In genomic region chr3:12661926-12662592, GRCh38 we compare ENCODE assay signal across 9 cellular contexts. TPM values are rescaled to one million over a fixed set of nuclear protein-coding genes. Genes with fewer than 3 reads are reported as not detected.
A peak's percentile ranks its signal among the peaks of the same experiment; 100 is the strongest.
DNase-seq lines count a peak whose midpoint lies in the region; ATAC-seq and TF ChIP-seq lines count a peak whose summit lies in the region.
"Had no signal": no experiment of that assay in that cellular context is flagged by ENCODE, and none has a peak within 500 bp of the region (broad histone marks: within the 10 kb centered on the region; RNA-seq: fewer than 3 reads in every experiment).

No MANE protein-coding gene starts in this region.

- H3K27ac ChIP-seq in KMS-11 = peak overlapping the region; percentile 91; the same call in 1 of the 2 replicates

- peak overlapping the region; percentile 96; the same call in 1 of the 2 replicates for H3K9ac ChIP-seq in KMS-11

- ATAC-seq in natural killer cell treated with Interleukin-12 subunit alpha and Interleukin-12 subunit beta and Interleukin-15 and Interleukin-18, amount 100 ng/mL, for 72 hours = no peak
- no peak for ATAC-seq in HG03139 (IDR thresholded peaks at IDR 0.05; ENCODE audit: unreplicated experiment)
- ATAC-seq in GM21528 (IDR thresholded peaks at IDR 0.05; ENCODE audit: low FRiP score, unreplicated experiment) = no peak

- no peaks in the 10 kb centered on the region for H3K36me3 ChIP-seq in KMS-11 (ENCODE audit: insufficient read depth)

- H3K27me3 ChIP-seq in KMS-11 (ENCODE audit: insufficient read depth, low read depth) = no peaks in the 10 kb centered on the region

- peak overlapping the region; percentile 71 for H3K4me2 ChIP-seq in KMS-11

- no peaks in the 10 kb centered on the region for H3K27me3 Mint-ChIP-seq in dendritic cell treated with granulocyte-macrophage colony-stimulating factor and Interleukin-4, amounts not matched to agents 40 ng/mL and 50 ng/mL, for 4 days
- H3K27me3 Mint-ChIP-seq in natural killer cell treated with Interleukin-12 subunit alpha and Interleukin-12 subunit beta and Interleukin-15 and Interleukin-18, amount 100 ng/mL, for 72 hours = no peaks in the 10 kb centered on the region

- no peak for DNase-seq in AG10803 (ENCODE audit: low read depth)
- DNase-seq in natural killer cell treated with Interleukin-12 subunit alpha and Interleukin-12 subunit beta and Interleukin-15 and Interleukin-18, amount 100 ng/mL, for 72 hours (ENCODE audit: low spot score) = no peak
- DNase-seq in UCSD-AML1 (lab: John Stamatoyannopoulos, UW; ENCODE audit: unreplicated experiment) = no peak
- DNase-seq in SW480 (ENCODE audit: low spot score) = no peak
- DNase-seq: NCI-H446 treated with DMSO at 0.1 percent for 48 hours had no signal

- H3K4me1 ChIP-seq in KMS-11 (ENCODE audit: low read depth, poor library complexity, severe bottlenecking) = peaks cover 34% of the 10 kb centered on the region

- H3K4me3 ChIP-seq in AG10803 (ENCODE audit: low read length) = peak overlapping the region; percentile 91
- peak overlapping the region; percentile 76 for H3K4me3 ChIP-seq in KMS-11 (IDR thresholded peaks at IDR 0.05; ENCODE audit: insufficient read depth, low read depth, low read length)

- no peak for TF ChIP-seq CTCF in AG10803 (conservative IDR thresholded peaks at IDR 0.05; ENCODE audit: low read length)
- TF ChIP-seq CTCF in KMS-11 (conservative IDR thresholded peaks at IDR 0.05; ENCODE audit: low read depth, low read length) = no peak

- H3K36me3 Mint-ChIP-seq in dendritic cell treated with granulocyte-macrophage colony-stimulating factor and Interleukin-4, amounts not matched to agents 40 ng/mL and 50 ng/mL, for 4 days (ENCODE audit: low read depth) = peaks cover 23% of the 10 kb centered on the region
- no peaks in the 10 kb centered on the region for H3K36me3 Mint-ChIP-seq in natural killer cell treated with Interleukin-12 subunit alpha and Interleukin-12 subunit beta and Interleukin-15 and Interleukin-18, amount 100 ng/mL, for 72 hours

- intact Hi-C loops in dendritic cell treated with granulocyte-macrophage colony-stimulating factor and Interleukin-4, amounts not matched to agents 40 ng/mL and 50 ng/mL, for 4 days (cut with micrococcal nuclease) = no loop called here

- peaks cover 50% of the 10 kb centered on the region for H3K4me1 Mint-ChIP-seq in dendritic cell treated with granulocyte-macrophage colony-stimulating factor and Interleukin-4, amounts not matched to agents 40 ng/mL and 50 ng/mL, for 4 days (ENCODE audit: low read depth)
- peaks cover 35 to 37% of the 10 kb centered on the region in 2 donors for H3K4me1 Mint-ChIP-seq in natural killer cell treated with Interleukin-12 subunit alpha and Interleukin-12 subunit beta and Interleukin-15 and Interleukin-18, amount 100 ng/mL, for 72 hours (ENCODE audit: low read depth in 2 of 2)

- H2AFZ ChIP-seq in KMS-11 (ENCODE audit: low read depth) = no peak overlapping the region

- H4K20me1 ChIP-seq in KMS-11 (ENCODE audit: insufficient read depth) = peaks cover 17% of the 10 kb centered on the region

- H3K79me2 ChIP-seq in KMS-11 (ENCODE audit: insufficient read depth, low read depth) = peaks cover 68% of the 10 kb centered on the region

- peak overlapping the region; percentile 97 for H3K27ac Mint-ChIP-seq in dendritic cell treated with granulocyte-macrophage colony-stimulating factor and Interleukin-4, amounts not matched to agents 40 ng/mL and 50 ng/mL, for 4 days
- H3K27ac Mint-ChIP-seq in natural killer cell treated with Interleukin-12 subunit alpha and Interleukin-12 subunit beta and Interleukin-15 and Interleukin-18, amount 100 ng/mL, for 72 hours = peak overlapping the region; percentile 75 to 79

- no peaks in the 10 kb centered on the region for H3K9me3 Mint-ChIP-seq in dendritic cell treated with granulocyte-macrophage colony-stimulating factor and Interleukin-4, amounts not matched to agents 40 ng/mL and 50 ng/mL, for 4 days
- no peaks in the 10 kb centered on the region for H3K9me3 Mint-ChIP-seq in natural killer cell treated with Interleukin-12 subunit alpha and Interleukin-12 subunit beta and Interleukin-15 and Interleukin-18, amount 100 ng/mL, for 72 hours

- H3K4me3 Mint-ChIP-seq in dendritic cell treated with granulocyte-macrophage colony-stimulating factor and Interleukin-4, amounts not matched to agents 40 ng/mL and 50 ng/mL, for 4 days = peak overlapping the region; percentile 83
- H3K4me3 Mint-ChIP-seq in natural killer cell treated with Interleukin-12 subunit alpha and Interleukin-12 subunit beta and Interleukin-15 and Interleukin-18, amount 100 ng/mL, for 72 hours = peak overlapping the region; percentile 94

RNA-seq across cellular contexts. Expression of gene RAF1, which starts 1.9 kb away (rescaled TPM):
- total RNA-seq in natural killer cell treated with Interleukin-12 subunit alpha and Interleukin-12 subunit beta and Interleukin-15 and Interleukin-18, amount 100 ng/mL, for 72 hours = 100 to 1,000 TPM; 122 to 155 TPM
